Comparison of ENCODE assay signal across 8 cellular contexts in the genomic region with DNA sequence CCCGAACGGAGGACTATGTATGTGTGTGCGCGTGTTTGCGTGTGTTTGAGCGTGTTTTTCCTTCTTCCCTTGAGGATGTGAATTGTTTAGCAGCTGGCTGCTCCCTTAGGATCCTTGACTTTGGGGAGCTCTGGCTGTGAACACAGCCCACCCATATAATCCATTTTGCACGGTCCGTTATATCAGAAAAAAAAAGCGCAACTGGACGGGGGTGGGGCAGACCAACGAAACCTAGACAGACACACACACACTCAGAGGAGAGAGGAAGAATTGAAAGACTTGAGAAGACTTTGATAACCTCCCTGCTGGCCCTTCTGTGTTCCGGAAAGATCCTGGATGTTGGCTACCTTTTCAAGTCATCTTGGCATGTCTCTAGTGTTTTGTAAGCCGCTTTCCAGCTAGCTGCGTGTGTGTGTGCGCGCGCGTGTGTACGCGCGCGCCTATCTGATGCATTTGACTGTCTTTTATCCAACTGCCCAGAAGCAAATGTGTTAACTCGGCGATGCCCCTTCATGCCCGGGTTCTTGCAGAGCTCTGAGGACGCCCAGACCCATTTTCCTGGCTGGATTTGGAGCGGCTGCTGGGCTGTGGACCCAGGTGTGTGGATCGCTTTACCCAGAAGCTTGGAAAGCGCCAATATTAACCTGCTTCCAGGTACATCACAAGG. TPM values are rescaled to one million over a fixed set of nuclear protein-coding genes. Genes with fewer than 3 reads are reported as not detected.
DNase-seq lines count a peak whose midpoint lies in the region; ATAC-seq and TF ChIP-seq lines count a peak whose summit lies in the region.

No MANE protein-coding gene starts in this region.

- H3K27me3 Mint-ChIP-seq in activated T-cell treated with anti-CD3 and anti-CD28 coated beads, Interleukin-2, amount 50 U/mL, for 24 hours, result peaks cover 84% of the 10 kb centered on the region
- H3K27me3 Mint-ChIP-seq in T-helper 17 cell, result peaks cover 83% of the 10 kb centered on the region

- BruUV-seq in PC-9 (replicated peaks; lab: Mats Ljungman, UMichigan), result no TSS peak

- H3K4me1 Mint-ChIP-seq in activated T-cell treated with anti-CD3 and anti-CD28 coated beads, Interleukin-2, amount 50 U/mL, for 24 hours (ENCODE audit: low read depth), result peaks cover 44% of the 10 kb centered on the region
- H3K4me1 Mint-ChIP-seq in T-helper 17 cell, result peaks cover 40% of the 10 kb centered on the region

- H2AFZ ChIP-seq in PC-9, result no peak overlapping the region

- H3K4me3 ChIP-seq in foreskin fibroblast (ENCODE audit: low read depth in 1 of 2, low read length in 2 of 2) (peak overlapping the region; percentile 44 to 81), rectal smooth muscle tissue (ENCODE audit: low read length) (peak overlapping the region; percentile 56), PC-9 (no peak overlapping the region)

- H3K4me1 ChIP-seq in rectal smooth muscle tissue (ENCODE audit: control insufficient read depth, insufficient read depth, low read length) (no peaks in the 10 kb centered on the region), PC-9 (replicated peaks; ENCODE audit: insufficient read depth) (no peaks in the 10 kb centered on the region)

- H3K4me2 ChIP-seq in PC-9, result no peak overlapping the region

- H4K20me1 ChIP-seq in PC-9 (ENCODE audit: insufficient read depth), result no peaks in the 10 kb centered on the region

- H3K36me3 ChIP-seq in rectal smooth muscle tissue (ENCODE audit: control insufficient read depth, insufficient read depth, low read length), result no peaks in the 10 kb centered on the region
- H3K36me3 ChIP-seq in PC-9 (ENCODE audit: low read depth), result no peaks in the 10 kb centered on the region

- H3K27me3 ChIP-seq in rectal smooth muscle tissue (ENCODE audit: control insufficient read depth, insufficient read depth, low read length) (peaks cover 15% of the 10 kb centered on the region), PC-9 (ENCODE audit: insufficient read depth, low read depth) (peaks cover 16% of the 10 kb centered on the region; the same call in 1 of the 2 replicates)

- peak; percentile 33 for DNase-seq in activated T-cell treated with anti-CD3 and anti-CD28 coated beads, Interleukin-2, amount 50 U/mL, for 24 hours
- no peak for DNase-seq in activated T-cell treated with anti-CD3 and anti-CD28 coated beads, Interleukin-2, amount 50 U/mL, for 1 hour
- DNase-seq in T-helper 17 cell (no peak), foreskin fibroblast (peak in 1 of 2 donors; percentile 55), amniotic stem cell (lab: John Stamatoyannopoulos, UW) (no peak), PC-9 (no peak)

- H3F3A ChIP-seq in PC-9 (ENCODE audit: insufficient read depth, low read depth), result no peaks in the 10 kb centered on the region

- H3K36me3 Mint-ChIP-seq in activated T-cell treated with anti-CD3 and anti-CD28 coated beads, Interleukin-2, amount 50 U/mL, for 24 hours (ENCODE audit: low read depth), result no peaks in the 10 kb centered on the region
- H3K36me3 Mint-ChIP-seq in T-helper 17 cell (ENCODE audit: low read depth), result peaks cover 11% of the 10 kb centered on the region

- TF ChIP-seq CTCF in foreskin fibroblast (IDR thresholded peaks at IDR 0.05; ENCODE audit: low read depth, low read length), result no peak
- no peak for TF ChIP-seq CTCF in PC-9 (conservative IDR thresholded peaks at IDR 0.05)

- ATAC-seq in T-helper 17 cell (no peak), HG02938 (IDR thresholded peaks at IDR 0.05; ENCODE audit: unreplicated experiment) (no peak)

- no peaks in the 10 kb centered on the region for H3K9me2 ChIP-seq in PC-9 (ENCODE audit: insufficient read depth)

- POLR2A ChIA-PET in PC-9 (lab: Charles Lee; ENCODE audit: unreplicated experiment), result interaction anchor here (0.6 to 0.7 kb wide), 2 partner anchors 83 to 102 kb away, joined by 4 to 5 read pairs; no protein-coding TSS in a partner anchor

- intact Hi-C loops in PC-9 (cut with micrococcal nuclease; ENCODE audit: unreplicated experiment), result no loop called here

- H3K9ac ChIP-seq in rectal smooth muscle tissue (ENCODE audit: low read length), result no peak overlapping the region

- peaks cover 3% of the 10 kb centered on the region for H3K9me3 ChIP-seq in T-helper 17 cell (ENCODE audit: control insufficient read depth, low read length, poor library complexity, severe bottlenecking)
- no peaks in the 10 kb centered on the region for H3K9me3 ChIP-seq in PC-9 (ENCODE audit: insufficient read depth, low read depth)

- CTCF ChIA-PET in PC-9 (lab: Charles Lee), result no interaction called here

- H3K27ac Mint-ChIP-seq in activated T-cell treated with anti-CD3 and anti-CD28 coated beads, Interleukin-2, amount 50 U/mL, for 24 hours, result no peak overlapping the region
- no peak overlapping the region for H3K27ac Mint-ChIP-seq in T-helper 17 cell

- H3K27ac ChIP-seq in rectal smooth muscle tissue (ENCODE audit: low read depth, low read length) (no peak overlapping the region), PC-9 (no peak overlapping the region)

- H3K79me2 ChIP-seq in PC-9 (ENCODE audit: low read depth), result no peaks in the 10 kb centered on the region

- no peaks in the 10 kb centered on the region for H3K9me3 Mint-ChIP-seq in activated T-cell treated with anti-CD3 and anti-CD28 coated beads, Interleukin-2, amount 50 U/mL, for 24 hours

- H3K4me3 Mint-ChIP-seq in activated T-cell treated with anti-CD3 and anti-CD28 coated beads, Interleukin-2, amount 50 U/mL, for 24 hours, result peak overlapping the region; percentile 67
- peak overlapping the region; percentile 81 for H3K4me3 Mint-ChIP-seq in T-helper 17 cell

RNA-seq across cellular contexts. Expression of a gene that starts 0.6 kb away (rescaled TPM):
- total RNA-seq in T-helper 17 cell, result not detected
- total RNA-seq in PC-9 (2021), result not detected in 2 replicates
